Comparison of ENCODE assay signal across 1 cellular context in the genomic region with DNA sequence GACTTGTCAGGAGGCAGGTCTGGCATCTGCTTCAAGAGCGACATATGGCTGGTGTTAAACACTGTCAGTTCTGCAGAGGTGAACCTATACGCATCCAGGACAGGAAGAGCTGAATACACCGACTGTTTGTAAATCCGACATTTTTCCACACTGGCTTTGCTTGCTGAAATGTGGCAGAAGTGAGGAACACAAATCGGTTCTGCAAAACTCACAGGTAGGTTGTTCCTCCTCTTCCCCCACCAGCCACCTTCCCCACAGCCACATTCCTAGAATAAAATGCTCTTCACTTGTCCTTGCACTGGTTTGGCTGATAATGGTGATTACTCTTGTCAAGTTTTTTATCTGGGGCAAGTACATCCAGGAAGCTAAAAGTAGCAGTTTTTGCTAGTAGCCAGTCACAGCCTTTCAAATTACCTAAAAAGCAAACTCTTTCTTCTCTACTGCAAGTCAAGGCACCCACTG.
TF ChIP-seq lines count a peak whose summit lies in the region.

No MANE protein-coding gene starts in this region.

TF ChIP-seq in H1, 55 proteins besides CTCF, POLR2A, EP300 and RAD21 (continued from another document):
- TF ChIP-seq CHD7 (IDR thresholded peaks at IDR 0.05; ENCODE audit: insufficient replicate concordance, low read length) (no peak), SUZ12 (IDR thresholded peaks at IDR 0.05; ENCODE audit: low read length) (no peak), HDAC6 (IDR thresholded peaks at IDR 0.05; ENCODE audit: low read depth, low read length) (no peak), FOSL1 (IDR thresholded peaks at IDR 0.05; ENCODE audit: insufficient read depth, low read depth, low read length) (no peak), RFX5 (IDR thresholded peaks at IDR 0.05; ENCODE audit: borderline replicate concordance, low read depth, low read length) (no peak), RXRA (IDR thresholded peaks at IDR 0.05; ENCODE audit: insufficient read depth, low read depth, low read length) (no peak), RNF2 (IDR thresholded peaks at IDR 0.05; ENCODE audit: borderline replicate concordance, low read depth, low read length, missing control alignments, poor library complexity, severe bottlenecking) (no peak), NANOG (IDR thresholded peaks at IDR 0.05; ENCODE audit: insufficient read depth, low read depth, low read length, poor library complexity, severe bottlenecking) (no peak), KDM5A (IDR thresholded peaks at IDR 0.05; ENCODE audit: low read length) (no peak), PHF8 (conservative IDR thresholded peaks at IDR 0.05; ENCODE audit: low read depth, low read length) (no peak), GABPA (IDR thresholded peaks at IDR 0.05; ENCODE audit: borderline replicate concordance, insufficient read depth, low read length) (no peak), SAP30 (IDR thresholded peaks at IDR 0.05; ENCODE audit: insufficient read depth, insufficient replicate concordance, low read length) (no peak)
- TF ChIP-seq, protein P1, sequence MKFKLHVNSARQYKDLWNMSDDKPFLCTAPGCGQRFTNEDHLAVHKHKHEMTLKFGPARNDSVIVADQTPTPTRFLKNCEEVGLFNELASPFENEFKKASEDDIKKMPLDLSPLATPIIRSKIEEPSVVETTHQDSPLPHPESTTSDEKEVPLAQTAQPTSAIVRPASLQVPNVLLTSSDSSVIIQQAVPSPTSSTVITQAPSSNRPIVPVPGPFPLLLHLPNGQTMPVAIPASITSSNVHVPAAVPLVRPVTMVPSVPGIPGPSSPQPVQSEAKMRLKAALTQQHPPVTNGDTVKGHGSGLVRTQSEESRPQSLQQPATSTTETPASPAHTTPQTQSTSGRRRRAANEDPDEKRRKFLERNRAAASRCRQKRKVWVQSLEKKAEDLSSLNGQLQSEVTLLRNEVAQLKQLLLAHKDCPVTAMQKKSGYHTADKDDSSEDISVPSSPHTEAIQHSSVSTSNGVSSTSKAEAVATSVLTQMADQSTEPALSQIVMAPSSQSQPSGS (IDR thresholded peaks at IDR 0.05; ENCODE audit: low read length), result no peak
- TF ChIP-seq, protein P2, sequence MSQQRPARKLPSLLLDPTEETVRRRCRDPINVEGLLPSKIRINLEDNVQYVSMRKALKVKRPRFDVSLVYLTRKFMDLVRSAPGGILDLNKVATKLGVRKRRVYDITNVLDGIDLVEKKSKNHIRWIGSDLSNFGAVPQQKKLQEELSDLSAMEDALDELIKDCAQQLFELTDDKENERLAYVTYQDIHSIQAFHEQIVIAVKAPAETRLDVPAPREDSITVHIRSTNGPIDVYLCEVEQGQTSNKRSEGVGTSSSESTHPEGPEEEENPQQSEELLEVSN (IDR thresholded peaks at IDR 0.05), result no peak
- TF ChIP-seq, protein P3, sequence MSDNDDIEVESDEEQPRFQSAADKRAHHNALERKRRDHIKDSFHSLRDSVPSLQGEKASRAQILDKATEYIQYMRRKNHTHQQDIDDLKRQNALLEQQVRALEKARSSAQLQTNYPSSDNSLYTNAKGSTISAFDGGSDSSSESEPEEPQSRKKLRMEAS (IDR thresholded peaks at IDR 0.05), result no peak
